ENCODE assay signal across 2 cellular contexts in the genomic region with DNA sequence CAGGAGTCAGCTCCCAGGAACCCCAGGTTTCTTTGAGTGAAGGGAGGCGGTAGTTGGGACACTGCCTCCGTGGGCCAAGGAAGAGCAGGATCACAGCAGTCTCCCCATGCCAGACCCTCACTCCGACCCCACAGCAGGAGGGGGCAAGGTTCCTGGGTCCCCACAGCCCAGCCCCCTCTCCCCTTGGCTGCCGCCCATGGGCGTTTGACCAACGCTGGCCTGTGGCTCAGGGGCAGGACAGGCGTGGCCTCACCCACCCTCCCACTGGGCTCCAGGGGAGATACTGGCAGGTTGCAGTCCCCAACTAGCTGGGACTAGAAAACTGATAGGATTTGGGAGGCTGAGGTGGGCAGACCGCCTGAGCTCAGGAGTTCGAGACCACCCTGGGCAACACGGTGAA.
TF ChIP-seq lines count a peak whose summit lies in the region.

No MANE protein-coding gene starts in this region.

TF ChIP-seq in K562, 482 proteins besides CTCF, POLR2A, EP300 and RAD21:
- peak; percentile 29; the same call in 1 of the 2 replicates for TF ChIP-seq RBFOX2 (IDR thresholded peaks at IDR 0.05; ENCODE audit: low read depth, low read length)
- no peak for TF ChIP-seq NONO (IDR thresholded peaks at IDR 0.05; ENCODE audit: low read depth in 2 of 2, low read length in 1 of 2)
- TF ChIP-seq POLR2G (IDR thresholded peaks at IDR 0.05; ENCODE audit: low read depth, low read length): peak; percentile 42; the same call in 1 of the 2 replicates

TF ChIP-seq in H1, 55 proteins besides CTCF, POLR2A, EP300 and RAD21:
- TF ChIP-seq RFX5 (IDR thresholded peaks at IDR 0.05; ENCODE audit: borderline replicate concordance, low read depth, low read length) (no peak), CHD1 (IDR thresholded peaks at IDR 0.05; ENCODE audit: low read depth, low read length) (no peak), POU5F1 (IDR thresholded peaks at IDR 0.05; ENCODE audit: low read depth, low read length) (no peak), SAP30 (IDR thresholded peaks at IDR 0.05; ENCODE audit: insufficient read depth, insufficient replicate concordance, low read length) (no peak), CBX8 (IDR thresholded peaks at IDR 0.05; ENCODE audit: borderline replicate concordance, low read depth, low read length) (no peak), RXRA (IDR thresholded peaks at IDR 0.05; ENCODE audit: insufficient read depth, low read depth, low read length) (no peak), RNF2 (IDR thresholded peaks at IDR 0.05; ENCODE audit: borderline replicate concordance, low read depth, low read length, missing control alignments, poor library complexity, severe bottlenecking) (no peak), KDM1A (IDR thresholded peaks at IDR 0.05; ENCODE audit: borderline replicate concordance, low read length) (no peak), TBP (IDR thresholded peaks at IDR 0.05; ENCODE audit: low read depth, low read length) (no peak), CHD2 (IDR thresholded peaks at IDR 0.05; ENCODE audit: low read length) (no peak), FOSL1 (IDR thresholded peaks at IDR 0.05; ENCODE audit: insufficient read depth, low read depth, low read length) (no peak), BRCA1 (IDR thresholded peaks at IDR 0.05; ENCODE audit: low read depth, low read length) (no peak), SUZ12 (IDR thresholded peaks at IDR 0.05; ENCODE audit: low read length) (no peak), ZNF274 (IDR thresholded peaks at IDR 0.05; ENCODE audit: borderline replicate concordance, extremely low read depth, low read length) (no peak), GABPA (IDR thresholded peaks at IDR 0.05; ENCODE audit: borderline replicate concordance, insufficient read depth, low read length) (no peak), JUND (IDR thresholded peaks at IDR 0.05; ENCODE audit: low read length) (no peak), KDM4A (IDR thresholded peaks at IDR 0.05; ENCODE audit: low read depth, low read length, severe bottlenecking) (no peak), CBX5 (IDR thresholded peaks at IDR 0.05; ENCODE audit: low read depth, low read length) (no peak), EZH2 (IDR thresholded peaks at IDR 0.05; ENCODE audit: low read depth, low read length, severe bottlenecking) (no peak)
- TF ChIP-seq, protein P1, sequence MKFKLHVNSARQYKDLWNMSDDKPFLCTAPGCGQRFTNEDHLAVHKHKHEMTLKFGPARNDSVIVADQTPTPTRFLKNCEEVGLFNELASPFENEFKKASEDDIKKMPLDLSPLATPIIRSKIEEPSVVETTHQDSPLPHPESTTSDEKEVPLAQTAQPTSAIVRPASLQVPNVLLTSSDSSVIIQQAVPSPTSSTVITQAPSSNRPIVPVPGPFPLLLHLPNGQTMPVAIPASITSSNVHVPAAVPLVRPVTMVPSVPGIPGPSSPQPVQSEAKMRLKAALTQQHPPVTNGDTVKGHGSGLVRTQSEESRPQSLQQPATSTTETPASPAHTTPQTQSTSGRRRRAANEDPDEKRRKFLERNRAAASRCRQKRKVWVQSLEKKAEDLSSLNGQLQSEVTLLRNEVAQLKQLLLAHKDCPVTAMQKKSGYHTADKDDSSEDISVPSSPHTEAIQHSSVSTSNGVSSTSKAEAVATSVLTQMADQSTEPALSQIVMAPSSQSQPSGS (IDR thresholded peaks at IDR 0.05; ENCODE audit: low read length): no peak
TF ChIP-seq in H1: peak in this region for 0.
